ENCODE assay signal across 1 cellular context in the genomic region with DNA sequence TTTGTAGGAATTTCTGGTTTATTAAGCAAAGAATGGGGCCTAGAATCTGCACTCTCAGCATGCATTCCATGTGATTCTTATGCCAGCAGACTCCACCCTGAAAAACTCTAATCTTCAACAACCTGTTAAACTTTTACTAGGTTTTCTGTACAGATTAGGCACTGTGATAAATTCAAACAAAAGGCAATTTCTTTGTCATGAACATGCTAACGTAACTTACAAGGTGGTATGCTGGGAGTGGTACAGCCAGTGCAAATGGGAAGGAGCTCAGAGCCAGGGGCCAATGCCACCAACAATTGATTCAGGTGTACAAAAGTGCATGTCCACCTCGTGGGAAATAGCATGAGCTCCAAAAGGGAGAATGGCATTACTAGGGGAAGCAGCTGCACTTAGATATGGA.
TF ChIP-seq lines count a peak whose summit lies in the region.

No MANE protein-coding gene starts in this region.

TF ChIP-seq in HEK293, 187 proteins besides CTCF, POLR2A, EP300 and RAD21 (continued from another document):
- TF ChIP-seq, protein P1, sequence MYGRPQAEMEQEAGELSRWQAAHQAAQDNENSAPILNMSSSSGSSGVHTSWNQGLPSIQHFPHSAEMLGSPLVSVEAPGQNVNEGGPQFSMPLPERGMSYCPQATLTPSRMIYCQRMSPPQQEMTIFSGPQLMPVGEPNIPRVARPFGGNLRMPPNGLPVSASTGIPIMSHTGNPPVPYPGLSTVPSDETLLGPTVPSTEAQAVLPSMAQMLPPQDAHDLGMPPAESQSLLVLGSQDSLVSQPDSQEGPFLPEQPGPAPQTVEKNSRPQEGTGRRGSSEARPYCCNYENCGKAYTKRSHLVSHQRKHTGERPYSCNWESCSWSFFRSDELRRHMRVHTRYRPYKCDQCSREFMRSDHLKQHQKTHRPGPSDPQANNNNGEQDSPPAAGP (tag by site-specific recombination; IDR thresholded peaks at IDR 0.05): no peak
- TF ChIP-seq, protein P2, sequence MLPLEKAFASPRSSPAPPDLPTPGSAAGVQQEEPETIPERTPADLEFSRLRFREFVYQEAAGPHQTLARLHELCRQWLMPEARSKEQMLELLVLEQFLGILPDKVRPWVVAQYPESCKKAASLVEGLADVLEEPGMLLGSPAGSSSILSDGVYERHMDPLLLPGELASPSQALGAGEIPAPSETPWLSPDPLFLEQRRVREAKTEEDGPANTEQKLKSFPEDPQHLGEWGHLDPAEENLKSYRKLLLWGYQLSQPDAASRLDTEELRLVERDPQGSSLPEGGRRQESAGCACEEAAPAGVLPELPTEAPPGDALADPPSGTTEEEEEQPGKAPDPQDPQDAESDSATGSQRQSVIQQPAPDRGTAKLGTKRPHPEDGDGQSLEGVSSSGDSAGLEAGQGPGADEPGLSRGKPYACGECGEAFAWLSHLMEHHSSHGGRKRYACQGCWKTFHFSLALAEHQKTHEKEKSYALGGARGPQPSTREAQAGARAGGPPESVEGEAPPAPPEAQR (tag by site-specific recombination; IDR thresholded peaks at IDR 0.05): no peak
- TF ChIP-seq GLIS1 (tag by site-specific recombination; IDR thresholded peaks at IDR 0.05): no peak
- TF ChIP-seq HIC1 (tag by site-specific recombination; IDR thresholded peaks at IDR 0.05): no peak
- TF ChIP-seq ZNF366 (tag by site-specific recombination; conservative IDR thresholded peaks at IDR 0.05): no peak
